Comparison of ENCODE assay signal across 29 cellular contexts in genomic region chr2:168770796-168771195, GRCh38. TPM values are rescaled to one million over a fixed set of nuclear protein-coding genes. Genes with fewer than 3 reads are reported as not detected.
"Had no signal": no experiment of that assay in that cellular context is flagged by ENCODE, and none has a peak within 500 bp of the region (broad histone marks: within the 10 kb centered on the region; RNA-seq: fewer than 3 reads in every experiment).

No MANE protein-coding gene starts in this region.

- H3K4me1 ChIP-seq: ascending aorta, gastrocnemius medialis, tibial nerve had no signal

- H3K27me3 Mint-ChIP-seq: activated naive CD8-positive, alpha-beta T cell had no signal

- H3K27ac Mint-ChIP-seq: activated naive CD8-positive, alpha-beta T cell; endodermal cell; immature natural killer cell; nephron progenitor cell; T-helper 2 cell treated with Interferon-gamma antibody and Interleukin-4, amounts not matched to agents 5 μg/mL and 100 μg/mL, for 36 hours had no signal

- H3K36me3 ChIP-seq: adrenal gland, brain microvascular endothelial cell, gastrocnemius medialis, lower lobe of right lung, WERI-Rb-1 had no signal

- H3K4me3 ChIP-seq: adrenal gland, ascending aorta, coronary artery, esophagus squamous epithelium, gastrocnemius medialis, left lung, lower lobe of right lung, right lobe of liver, tibial nerve had no signal

- H3K27me3 ChIP-seq: adrenal gland, ascending aorta, brain microvascular endothelial cell, esophagus squamous epithelium, gastrocnemius medialis, left lung, neutrophil, right lobe of liver, tibial nerve had no signal

- H3K9me3 Mint-ChIP-seq: immature natural killer cell; T-helper 2 cell treated with Interferon-gamma antibody and Interleukin-4, amounts not matched to agents 5 μg/mL and 100 μg/mL, for 36 hours had no signal

- H3K27ac ChIP-seq: adrenal gland, ascending aorta, brain microvascular endothelial cell, coronary artery, epithelial cell of prostate, esophagus squamous epithelium, gastrocnemius medialis, left lung, lower lobe of right lung, neutrophil, right lobe of liver, tibial nerve, WERI-Rb-1 had no signal

- H3K4me3 Mint-ChIP-seq: activated naive CD8-positive, alpha-beta T cell; endodermal cell; immature natural killer cell; nephron progenitor cell; T-helper 2 cell treated with Interferon-gamma antibody and Interleukin-4, amounts not matched to agents 5 μg/mL and 100 μg/mL, for 36 hours had no signal

- DNase-seq: activated CD4-positive, alpha-beta T cell treated with anti-CD3 and anti-CD28 coated beads for 48 hours; activated CD4-positive, alpha-beta T cell treated with anti-CD3 and anti-CD28 coated beads, Interleukin-2, amount 50 U/mL, for 48 hours; activated CD8-positive, alpha-beta memory T cell treated with anti-CD3 and anti-CD28 coated beads for 24 hours; activated effector memory CD4-positive, alpha-beta T cell treated with Interleukin-2 at 50 U/mL for 16 hours; activated naive CD4-positive, alpha-beta T cell treated with Interleukin-2 at 50 U/mL for 16 hours; adrenal gland; brain microvascular endothelial cell; endodermal cell; esophagus squamous epithelium; gastrocnemius medialis; head of caudate nucleus; hippocampal formation; immature natural killer cell; left lung; lower lobe of right lung; nephron progenitor cell; right lobe of liver; stimulated activated CD4-positive, alpha-beta T cell treated with anti-CD3 and anti-CD28 coated beads, Interleukin-2, amount 100 ng/mL, for 48 hours; stimulated activated naive CD4-positive, alpha-beta T cell treated with Interleukin-2 at 50 U/mL for 16 hours; T-helper 1 cell; WERI-Rb-1 had no signal

- H3K4me1 Mint-ChIP-seq: immature natural killer cell, nephron progenitor cell had no signal

- H3K9me3 ChIP-seq: adrenal gland, ascending aorta, esophagus squamous epithelium, gastrocnemius medialis, left lung, lower lobe of right lung, neutrophil, right lobe of liver had no signal

RNA-seq across cellular contexts. Expression of gene NOSTRIN, which starts 31.6 kb away (rescaled TPM):
- total RNA-seq: osteocyte had no signal
- polyA plus RNA-seq: immature natural killer cell had no signal
